1 cellular context compared by ENCODE assay signal in the genomic region with DNA sequence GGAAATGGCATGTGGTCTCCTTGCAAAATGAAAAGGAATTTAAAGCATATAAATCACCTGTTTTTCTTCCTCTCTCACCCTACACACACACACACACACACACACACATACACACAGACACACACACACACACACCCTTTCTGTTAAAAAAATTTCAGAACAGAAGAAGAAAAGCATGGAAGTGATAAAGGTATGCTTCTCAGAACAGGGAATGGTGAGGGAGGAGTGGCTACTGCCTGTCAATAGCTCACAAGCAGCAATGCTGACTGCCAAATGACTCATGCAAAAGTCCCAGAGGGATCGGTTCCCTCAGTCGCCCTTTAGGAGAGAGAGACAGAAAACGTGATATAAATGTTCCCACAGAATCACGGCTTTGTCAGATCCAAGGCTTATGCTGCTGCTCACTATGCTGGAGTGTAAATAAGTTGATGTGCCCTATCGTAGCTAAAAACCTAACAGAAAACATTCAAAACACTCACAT.
A peak's percentile ranks its signal among the peaks of the same experiment; 100 is the strongest.
TF ChIP-seq lines count a peak whose summit lies in the region.

No MANE protein-coding gene starts in this region.

TF ChIP-seq in HEK293, 187 proteins besides CTCF, POLR2A, EP300 and RAD21 (continued from another document and continues in another):
- TF ChIP-seq ZNF274 (IDR thresholded peaks at IDR 0.05; ENCODE audit: low read length) (no peak), ZNF274 (tag by site-specific recombination; IDR thresholded peaks at IDR 0.05; ENCODE audit: borderline replicate concordance) (no peak), ZNF747 (tag by site-specific recombination; IDR thresholded peaks at IDR 0.05) (no peak), MZF1 (tag by site-specific recombination; IDR thresholded peaks at IDR 0.05; ENCODE audit: borderline replicate concordance) (no peak), ZNF555 (tag by site-specific recombination; conservative IDR thresholded peaks at IDR 0.05) (no peak), ZNF768 (tag by site-specific recombination; IDR thresholded peaks at IDR 0.05) (no peak), PRDM1 (tag by site-specific recombination; IDR thresholded peaks at IDR 0.05) (no peak), RBAK (tag by site-specific recombination; IDR thresholded peaks at IDR 0.05) (0 out of 2 replicates have a peak, but pooled peaks have one; percentile 16), MEIS1 (CRISPR knock-in tag; IDR thresholded peaks at IDR 0.05; ENCODE audit: borderline replicate concordance) (no peak), ZNF76 (tag by site-specific recombination; IDR thresholded peaks at IDR 0.05; ENCODE audit: borderline replicate concordance, low read depth) (no peak), ZNF391 (tag by site-specific recombination; IDR thresholded peaks at IDR 0.05; ENCODE audit: borderline replicate concordance, low read depth) (peak; percentile 58; the same call in 1 of the 2 replicates), KLF10 (tag by site-specific recombination; IDR thresholded peaks at IDR 0.05) (0 out of 2 replicates have a peak, but pooled peaks have one; percentile 31), ZNF549 (tag by site-specific recombination; IDR thresholded peaks at IDR 0.05) (no peak), ZFP69B (tag by site-specific recombination; IDR thresholded peaks at IDR 0.05) (no peak), ZNF121 (tag by site-specific recombination; IDR thresholded peaks at IDR 0.05) (no peak), SCRT2 (tag by site-specific recombination; IDR thresholded peaks at IDR 0.05) (no peak), ZNF2 (tag by site-specific recombination; IDR thresholded peaks at IDR 0.05) (peak; percentile 22; the same call in 1 of the 2 replicates), ZNF560 (tag by site-specific recombination; IDR thresholded peaks at IDR 0.05; ENCODE audit: borderline replicate concordance) (no peak), ZNF155 (tag by site-specific recombination; IDR thresholded peaks at IDR 0.05) (no peak), SP2 (tag by site-specific recombination; IDR thresholded peaks at IDR 0.05) (0 out of 2 replicates have a peak, but pooled peaks have one; percentile 1), ZNF19 (tag by site-specific recombination; IDR thresholded peaks at IDR 0.05; ENCODE audit: low read depth) (no peak), KLF1 (tag by site-specific recombination; IDR thresholded peaks at IDR 0.05) (no peak), TCF7L2 (IDR thresholded peaks at IDR 0.05; ENCODE audit: borderline replicate concordance, low read depth, low read length) (no peak), ZNF416 (tag by site-specific recombination; IDR thresholded peaks at IDR 0.05) (no peak; the same call in 1 of the 2 replicates), YY2 (tag by site-specific recombination; IDR thresholded peaks at IDR 0.05) (no peak), ZNF529 (tag by site-specific recombination; IDR thresholded peaks at IDR 0.05; ENCODE audit: insufficient replicate concordance) (no peak), ZNF48 (tag by site-specific recombination; IDR thresholded peaks at IDR 0.05) (no peak), ZNF501 (tag by site-specific recombination; IDR thresholded peaks at IDR 0.05) (0 out of 2 replicates have a peak, but pooled peaks have one; percentile 19), ZNF521 (tag by site-specific recombination; IDR thresholded peaks at IDR 0.05) (no peak), ZNF138 (tag by site-specific recombination; IDR thresholded peaks at IDR 0.05; ENCODE audit: borderline replicate concordance) (no peak), ZNF837 (tag by site-specific recombination; IDR thresholded peaks at IDR 0.05) (no peak), WT1 (tag by site-specific recombination; IDR thresholded peaks at IDR 0.05) (peak; percentile 49; the same call in 1 of the 2 replicates), ZNF324 (tag by site-specific recombination; IDR thresholded peaks at IDR 0.05) (no peak), ZNF629 (tag by site-specific recombination; IDR thresholded peaks at IDR 0.05) (peak; percentile 71), ZNF561 (tag by site-specific recombination; IDR thresholded peaks at IDR 0.05; ENCODE audit: borderline replicate concordance) (no peak), REPIN1 (tag by site-specific recombination; IDR thresholded peaks at IDR 0.05; ENCODE audit: low read depth) (no peak), ZNF670 (tag by site-specific recombination; IDR thresholded peaks at IDR 0.05; ENCODE audit: low read depth) (no peak), ZNF426 (tag by site-specific recombination; IDR thresholded peaks at IDR 0.05) (no peak), ZNF707 (tag by site-specific recombination; IDR thresholded peaks at IDR 0.05) (no peak), HOXA7 (CRISPR knock-in tag; IDR thresholded peaks at IDR 0.05; ENCODE audit: borderline replicate concordance) (no peak), ZBTB21 (tag by site-specific recombination; IDR thresholded peaks at IDR 0.05) (no peak), ZNF184 (tag by site-specific recombination; IDR thresholded peaks at IDR 0.05) (0 out of 2 replicates have a peak, but pooled peaks have one; percentile 33), ZNF175 (tag by site-specific recombination; IDR thresholded peaks at IDR 0.05) (no peak)
- TF ChIP-seq, protein P1, sequence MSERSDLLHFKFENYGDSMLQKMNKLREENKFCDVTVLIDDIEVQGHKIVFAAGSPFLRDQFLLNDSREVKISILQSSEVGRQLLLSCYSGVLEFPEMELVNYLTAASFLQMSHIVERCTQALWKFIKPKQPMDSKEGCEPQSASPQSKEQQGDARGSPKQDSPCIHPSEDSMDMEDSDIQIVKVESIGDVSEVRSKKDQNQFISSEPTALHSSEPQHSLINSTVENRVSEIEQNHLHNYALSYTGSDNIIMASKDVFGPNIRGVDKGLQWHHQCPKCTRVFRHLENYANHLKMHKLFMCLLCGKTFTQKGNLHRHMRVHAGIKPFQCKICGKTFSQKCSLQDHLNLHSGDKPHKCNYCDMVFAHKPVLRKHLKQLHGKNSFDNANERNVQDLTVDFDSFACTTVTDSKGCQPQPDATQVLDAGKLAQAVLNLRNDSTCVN (tag by site-specific recombination; optimal IDR thresholded peaks at IDR 0.05) = no peak
- TF ChIP-seq, protein P2, sequence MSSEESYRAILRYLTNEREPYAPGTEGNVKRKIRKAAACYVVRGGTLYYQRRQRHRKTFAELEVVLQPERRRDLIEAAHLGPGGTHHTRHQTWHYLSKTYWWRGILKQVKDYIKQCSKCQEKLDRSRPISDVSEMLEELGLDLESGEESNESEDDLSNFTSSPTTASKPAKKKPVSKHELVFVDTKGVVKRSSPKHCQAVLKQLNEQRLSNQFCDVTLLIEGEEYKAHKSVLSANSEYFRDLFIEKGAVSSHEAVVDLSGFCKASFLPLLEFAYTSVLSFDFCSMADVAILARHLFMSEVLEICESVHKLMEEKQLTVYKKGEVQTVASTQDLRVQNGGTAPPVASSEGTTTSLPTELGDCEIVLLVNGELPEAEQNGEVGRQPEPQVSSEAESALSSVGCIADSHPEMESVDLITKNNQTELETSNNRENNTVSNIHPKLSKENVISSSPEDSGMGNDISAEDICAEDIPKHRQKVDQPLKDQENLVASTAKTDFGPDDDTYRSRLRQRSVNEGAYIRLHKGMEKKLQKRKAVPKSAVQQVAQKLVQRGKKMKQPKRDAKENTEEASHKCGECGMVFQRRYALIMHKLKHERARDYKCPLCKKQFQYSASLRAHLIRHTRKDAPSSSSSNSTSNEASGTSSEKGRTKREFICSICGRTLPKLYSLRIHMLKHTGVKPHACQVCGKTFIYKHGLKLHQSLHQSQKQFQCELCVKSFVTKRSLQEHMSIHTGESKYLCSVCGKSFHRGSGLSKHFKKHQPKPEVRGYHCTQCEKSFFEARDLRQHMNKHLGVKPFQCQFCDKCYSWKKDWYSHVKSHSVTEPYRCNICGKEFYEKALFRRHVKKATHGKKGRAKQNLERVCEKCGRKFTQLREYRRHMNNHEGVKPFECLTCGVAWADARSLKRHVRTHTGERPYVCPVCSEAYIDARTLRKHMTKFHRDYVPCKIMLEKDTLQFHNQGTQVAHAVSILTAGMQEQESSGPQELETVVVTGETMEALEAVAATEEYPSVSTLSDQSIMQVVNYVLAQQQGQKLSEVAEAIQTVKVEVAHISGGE (tag by site-specific recombination; conservative IDR thresholded peaks at IDR 0.05; ENCODE audit: low read depth) = no peak
- TF ChIP-seq, protein P3, sequence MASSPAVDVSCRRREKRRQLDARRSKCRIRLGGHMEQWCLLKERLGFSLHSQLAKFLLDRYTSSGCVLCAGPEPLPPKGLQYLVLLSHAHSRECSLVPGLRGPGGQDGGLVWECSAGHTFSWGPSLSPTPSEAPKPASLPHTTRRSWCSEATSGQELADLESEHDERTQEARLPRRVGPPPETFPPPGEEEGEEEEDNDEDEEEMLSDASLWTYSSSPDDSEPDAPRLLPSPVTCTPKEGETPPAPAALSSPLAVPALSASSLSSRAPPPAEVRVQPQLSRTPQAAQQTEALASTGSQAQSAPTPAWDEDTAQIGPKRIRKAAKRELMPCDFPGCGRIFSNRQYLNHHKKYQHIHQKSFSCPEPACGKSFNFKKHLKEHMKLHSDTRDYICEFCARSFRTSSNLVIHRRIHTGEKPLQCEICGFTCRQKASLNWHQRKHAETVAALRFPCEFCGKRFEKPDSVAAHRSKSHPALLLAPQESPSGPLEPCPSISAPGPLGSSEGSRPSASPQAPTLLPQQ (tag by site-specific recombination; IDR thresholded peaks at IDR 0.05) = 0 out of 2 replicates have a peak, but pooled peaks have one; percentile 41
- TF ChIP-seq, protein P4, sequence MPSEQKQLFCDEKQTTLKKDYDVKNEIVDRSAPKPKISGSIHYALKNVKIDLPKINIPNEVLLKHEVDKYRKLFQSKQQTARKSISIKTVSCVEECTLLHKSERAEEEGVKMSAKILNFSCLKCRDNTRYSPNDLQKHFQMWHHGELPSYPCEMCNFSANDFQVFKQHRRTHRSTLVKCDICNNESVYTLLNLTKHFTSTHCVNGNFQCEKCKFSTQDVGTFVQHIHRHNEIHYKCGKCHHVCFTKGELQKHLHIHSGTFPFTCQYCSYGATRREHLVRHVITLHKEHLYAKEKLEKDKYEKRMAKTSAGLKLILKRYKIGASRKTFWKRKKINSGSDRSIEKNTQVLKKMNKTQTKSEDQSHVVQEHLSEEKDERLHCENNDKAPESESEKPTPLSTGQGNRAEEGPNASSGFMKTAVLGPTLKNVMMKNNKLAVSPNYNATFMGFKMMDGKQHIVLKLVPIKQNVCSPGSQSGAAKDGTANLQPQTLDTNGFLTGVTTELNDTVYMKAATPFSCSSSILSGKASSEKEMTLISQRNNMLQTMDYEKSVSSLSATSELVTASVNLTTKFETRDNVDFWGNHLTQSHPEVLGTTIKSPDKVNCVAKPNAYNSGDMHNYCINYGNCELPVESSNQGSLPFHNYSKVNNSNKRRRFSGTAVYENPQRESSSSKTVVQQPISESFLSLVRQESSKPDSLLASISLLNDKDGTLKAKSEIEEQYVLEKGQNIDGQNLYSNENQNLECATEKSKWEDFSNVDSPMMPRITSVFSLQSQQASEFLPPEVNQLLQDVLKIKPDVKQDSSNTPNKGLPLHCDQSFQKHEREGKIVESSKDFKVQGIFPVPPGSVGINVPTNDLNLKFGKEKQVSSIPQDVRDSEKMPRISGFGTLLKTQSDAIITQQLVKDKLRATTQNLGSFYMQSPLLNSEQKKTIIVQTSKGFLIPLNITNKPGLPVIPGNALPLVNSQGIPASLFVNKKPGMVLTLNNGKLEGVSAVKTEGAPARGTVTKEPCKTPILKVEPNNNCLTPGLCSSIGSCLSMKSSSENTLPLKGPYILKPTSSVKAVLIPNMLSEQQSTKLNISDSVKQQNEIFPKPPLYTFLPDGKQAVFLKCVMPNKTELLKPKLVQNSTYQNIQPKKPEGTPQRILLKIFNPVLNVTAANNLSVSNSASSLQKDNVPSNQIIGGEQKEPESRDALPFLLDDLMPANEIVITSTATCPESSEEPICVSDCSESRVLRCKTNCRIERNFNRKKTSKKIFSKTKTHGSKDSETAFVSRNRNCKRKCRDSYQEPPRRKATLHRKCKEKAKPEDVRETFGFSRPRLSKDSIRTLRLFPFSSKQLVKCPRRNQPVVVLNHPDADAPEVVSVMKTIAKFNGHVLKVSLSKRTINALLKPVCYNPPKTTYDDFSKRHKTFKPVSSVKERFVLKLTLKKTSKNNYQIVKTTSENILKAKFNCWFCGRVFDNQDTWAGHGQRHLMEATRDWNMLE (tag by site-specific recombination; conservative IDR thresholded peaks at IDR 0.05; ENCODE audit: low read depth) = no peak
- TF ChIP-seq, protein P5, sequence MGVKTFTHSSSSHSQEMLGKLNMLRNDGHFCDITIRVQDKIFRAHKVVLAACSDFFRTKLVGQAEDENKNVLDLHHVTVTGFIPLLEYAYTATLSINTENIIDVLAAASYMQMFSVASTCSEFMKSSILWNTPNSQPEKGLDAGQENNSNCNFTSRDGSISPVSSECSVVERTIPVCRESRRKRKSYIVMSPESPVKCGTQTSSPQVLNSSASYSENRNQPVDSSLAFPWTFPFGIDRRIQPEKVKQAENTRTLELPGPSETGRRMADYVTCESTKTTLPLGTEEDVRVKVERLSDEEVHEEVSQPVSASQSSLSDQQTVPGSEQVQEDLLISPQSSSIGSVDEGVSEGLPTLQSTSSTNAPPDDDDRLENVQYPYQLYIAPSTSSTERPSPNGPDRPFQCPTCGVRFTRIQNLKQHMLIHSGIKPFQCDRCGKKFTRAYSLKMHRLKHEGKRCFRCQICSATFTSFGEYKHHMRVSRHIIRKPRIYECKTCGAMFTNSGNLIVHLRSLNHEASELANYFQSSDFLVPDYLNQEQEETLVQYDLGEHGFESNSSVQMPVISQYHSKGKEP (tag by site-specific recombination; IDR thresholded peaks at IDR 0.05) = 0 out of 2 replicates have a peak, but pooled peaks have one; percentile 9
- TF ChIP-seq, protein P6, sequence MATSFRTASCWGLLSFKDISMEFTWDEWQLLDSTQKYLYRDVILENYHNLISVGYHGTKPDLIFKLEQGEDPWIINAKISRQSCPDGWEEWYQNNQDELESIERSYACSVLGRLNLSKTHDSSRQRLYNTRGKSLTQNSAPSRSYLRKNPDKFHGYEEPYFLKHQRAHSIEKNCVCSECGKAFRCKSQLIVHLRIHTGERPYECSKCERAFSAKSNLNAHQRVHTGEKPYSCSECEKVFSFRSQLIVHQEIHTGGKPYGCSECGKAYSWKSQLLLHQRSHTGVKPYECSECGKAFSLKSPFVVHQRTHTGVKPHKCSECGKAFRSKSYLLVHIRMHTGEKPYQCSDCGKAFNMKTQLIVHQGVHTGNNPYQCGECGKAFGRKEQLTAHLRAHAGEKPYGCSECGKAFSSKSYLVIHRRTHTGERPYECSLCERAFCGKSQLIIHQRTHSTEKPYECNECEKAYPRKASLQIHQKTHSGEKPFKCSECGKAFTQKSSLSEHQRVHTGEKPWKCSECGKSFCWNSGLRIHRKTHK (tag by site-specific recombination; IDR thresholded peaks at IDR 0.05) = no peak; the same call in 1 of the 2 replicates
- TF ChIP-seq, protein P7, sequence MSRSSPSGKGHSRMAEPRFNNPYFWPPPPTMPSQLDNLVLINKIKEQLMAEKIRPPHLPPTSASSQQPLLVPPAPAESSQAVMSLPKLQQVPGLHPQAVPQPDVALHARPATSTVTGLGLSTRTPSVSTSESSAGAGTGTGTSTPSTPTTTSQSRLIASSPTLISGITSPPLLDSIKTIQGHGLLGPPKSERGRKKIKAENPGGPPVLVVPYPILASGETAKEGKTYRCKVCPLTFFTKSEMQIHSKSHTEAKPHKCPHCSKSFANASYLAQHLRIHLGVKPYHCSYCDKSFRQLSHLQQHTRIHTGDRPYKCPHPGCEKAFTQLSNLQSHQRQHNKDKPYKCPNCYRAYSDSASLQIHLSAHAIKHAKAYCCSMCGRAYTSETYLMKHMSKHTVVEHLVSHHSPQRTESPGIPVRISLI (tag by site-specific recombination; IDR thresholded peaks at IDR 0.05) = no peak
